In genomic region chr4:169756971-169757574, GRCh38 we compare ENCODE assay signal across 8 cellular contexts. TPM values are rescaled to one million over a fixed set of nuclear protein-coding genes. Genes with fewer than 3 reads are reported as not detected.
A peak's percentile ranks its signal among the peaks of the same experiment; 100 is the strongest.
DNase-seq lines count a peak whose midpoint lies in the region; ATAC-seq and TF ChIP-seq lines count a peak whose summit lies in the region.

No MANE protein-coding gene starts in this region.

- CTCF ChIA-PET in activated CD8-positive, alpha-beta memory T cell treated with anti-CD3 and anti-CD28 coated beads, Interleukin-2, amount 10 ng/mL, durations not matched to agents 7 days and 5 days (lab: Charles Lee): interaction anchor here (1.0 to 1.1 kb wide), 3 partner anchors 10 to 136 kb away, joined by 3 to 6 read pairs (median 4); partner anchors contain the start of gene CLCN3

- no peaks in the 10 kb centered on the region for H3K9me3 ChIP-seq in prostate gland

- H3K4me1 ChIP-seq in prostate gland (replicated peaks): peaks cover 4% of the 10 kb centered on the region

- H3K27me3 Mint-ChIP-seq in activated CD8-positive, alpha-beta memory T cell treated with anti-CD3 and anti-CD28 coated beads, Interleukin-2, amount 10 ng/mL, durations not matched to agents 7 days and 5 days: peaks cover 17% of the 10 kb centered on the region
- no peaks in the 10 kb centered on the region for H3K27me3 Mint-ChIP-seq in T-helper 1 cell treated with Interleukin-12 subunit alpha and Interleukin-12 subunit beta and Interleukin-4 antibody, amounts not matched to agents 30 μg/mL and 1 μg/mL, for 36 hours (ENCODE audit: low read depth)

- H3K4me1 Mint-ChIP-seq in activated CD8-positive, alpha-beta memory T cell treated with anti-CD3 and anti-CD28 coated beads, Interleukin-2, amount 10 ng/mL, durations not matched to agents 7 days and 5 days: peaks cover 27% of the 10 kb centered on the region
- H3K4me1 Mint-ChIP-seq in T-helper 1 cell treated with Interleukin-12 subunit alpha and Interleukin-12 subunit beta and Interleukin-4 antibody, amounts not matched to agents 30 μg/mL and 1 μg/mL, for 36 hours (ENCODE audit: low read depth): peaks cover 31% of the 10 kb centered on the region

- ATAC-seq in activated CD8-positive, alpha-beta memory T cell treated with anti-CD3 and anti-CD28 coated beads, Interleukin-2, amount 10 ng/mL, durations not matched to agents 7 days and 5 days: peak; percentile 25
- ATAC-seq in HG03025 (IDR thresholded peaks at IDR 0.05; ENCODE audit: low FRiP score, unreplicated experiment) (peak; percentile 40), GM19328 (IDR thresholded peaks at IDR 0.05; ENCODE audit: unreplicated experiment) (no peak)

- H3K27ac Mint-ChIP-seq in activated CD8-positive, alpha-beta memory T cell treated with anti-CD3 and anti-CD28 coated beads, Interleukin-2, amount 10 ng/mL, durations not matched to agents 7 days and 5 days: peak overlapping the region; percentile 61
- H3K27ac Mint-ChIP-seq in T-helper 1 cell treated with Interleukin-12 subunit alpha and Interleukin-12 subunit beta and Interleukin-4 antibody, amounts not matched to agents 30 μg/mL and 1 μg/mL, for 36 hours: peak overlapping the region; percentile 64

- H3K27ac ChIP-seq in prostate gland: peak overlapping the region; percentile 71 to 73

- no peaks in the 10 kb centered on the region for H3K9me3 Mint-ChIP-seq in activated CD8-positive, alpha-beta memory T cell treated with anti-CD3 and anti-CD28 coated beads, Interleukin-2, amount 10 ng/mL, durations not matched to agents 7 days and 5 days (ENCODE audit: low read depth)
- H3K9me3 Mint-ChIP-seq in T-helper 1 cell treated with Interleukin-12 subunit alpha and Interleukin-12 subunit beta and Interleukin-4 antibody, amounts not matched to agents 30 μg/mL and 1 μg/mL, for 36 hours: no peaks in the 10 kb centered on the region

- intact Hi-C loops in prostate gland (cut with DNase I): loop anchor here (5.0 kb wide), 1 partner anchor 95 kb away; no protein-coding TSS in a partner anchor

- H3K4me3 Mint-ChIP-seq in activated CD8-positive, alpha-beta memory T cell treated with anti-CD3 and anti-CD28 coated beads, Interleukin-2, amount 10 ng/mL, durations not matched to agents 7 days and 5 days: peak overlapping the region; percentile 91
- peak overlapping the region; percentile 90 for H3K4me3 Mint-ChIP-seq in T-helper 1 cell treated with Interleukin-12 subunit alpha and Interleukin-12 subunit beta and Interleukin-4 antibody, amounts not matched to agents 30 μg/mL and 1 μg/mL, for 36 hours

- DNase-seq in activated CD8-positive, alpha-beta memory T cell treated with anti-CD3 and anti-CD28 coated beads, Interleukin-2, amount 10 ng/mL, durations not matched to agents 7 days and 5 days: no peak
- DNase-seq in activated CD8-positive, alpha-beta memory T cell treated with anti-CD3 and anti-CD28 coated beads, Interleukin-2, amount 50 U/mL, for 48 hours: no peak
- DNase-seq in fibroblast of pulmonary artery (ENCODE audit: low read depth) (no peak), prostate gland (ENCODE audit: low spot score) (no peak), mesenteric fat pad (ENCODE audit: low spot score) (no peak)

- no peak for TF ChIP-seq POLR2A in prostate gland (IDR thresholded peaks at IDR 0.05)

- under 1% methylated on average over 13 of the region's 13 CpGs for WGBS in prostate gland

- no peaks in the 10 kb centered on the region for H3K27me3 ChIP-seq in prostate gland (replicated peaks; ENCODE audit: insufficient read depth)

- H3K4me3 ChIP-seq in fibroblast of pulmonary artery (replicated peaks; ENCODE audit: low read depth, low read length): peak overlapping the region; percentile 93
- peak overlapping the region; percentile 74 to 78 for H3K4me3 ChIP-seq in prostate gland

- peaks cover 11% of the 10 kb centered on the region for H3K36me3 Mint-ChIP-seq in activated CD8-positive, alpha-beta memory T cell treated with anti-CD3 and anti-CD28 coated beads, Interleukin-2, amount 10 ng/mL, durations not matched to agents 7 days and 5 days
- H3K36me3 Mint-ChIP-seq in T-helper 1 cell treated with Interleukin-12 subunit alpha and Interleukin-12 subunit beta and Interleukin-4 antibody, amounts not matched to agents 30 μg/mL and 1 μg/mL, for 36 hours (ENCODE audit: low read depth): peaks cover 12% of the 10 kb centered on the region

- H3K36me3 ChIP-seq in prostate gland: no peaks in the 10 kb centered on the region

- TF ChIP-seq CTCF in fibroblast of pulmonary artery (IDR thresholded peaks at IDR 0.05; ENCODE audit: low read length, missing control alignments): no peak
- no peak for TF ChIP-seq CTCF in prostate gland (IDR thresholded peaks at IDR 0.05)

RNA-seq across cellular contexts. Expression of gene HPF1, which starts 0.7 kb away (rescaled TPM):
- 10 to 100 TPM; 14.1 to 18.3 TPM for total RNA-seq in activated CD8-positive, alpha-beta memory T cell treated with anti-CD3 and anti-CD28 coated beads, Interleukin-2, amount 10 ng/mL, durations not matched to agents 7 days and 5 days
- total RNA-seq in prostate gland (10 to 100 TPM; 24.5 to 48.9 TPM), mesenteric fat pad (17.7 TPM)
